ENCODE assay signal across 30 cellular contexts in genomic region chr5:139110526-139111168, GRCh38.
DNase-seq lines count a peak whose midpoint lies in the region; ATAC-seq and TF ChIP-seq lines count a peak whose summit lies in the region.
"Had no signal": no experiment of that assay in that cellular context is flagged by ENCODE, and none has a peak within 500 bp of the region (broad histone marks: within the 10 kb centered on the region; RNA-seq: fewer than 3 reads in every experiment).

No MANE protein-coding gene starts in this region.

- H3K4me1 Mint-ChIP-seq in natural killer cell = peaks cover 5 to 13% of the 10 kb centered on the region in 2 donors
- H3K4me1 Mint-ChIP-seq: activated naive CD4-positive, alpha-beta T cell treated with anti-CD3 and anti-CD28 coated beads, Interleukin-2, amount 50 U/mL, for 24 hours; naive B cell had no signal

- peak; percentile 32 for DNase-seq in DMS 273 (lab: John Stamatoyannopoulos, UW; ENCODE audit: unreplicated experiment)
- DNase-seq in DMS 273 treated with DMSO at 0.1 percent for 48 hours (lab: John Stamatoyannopoulos, UW) = no peak
- DNase-seq in COR-L47 (lab: John Stamatoyannopoulos, UW) = peak; percentile 49
- DNase-seq in WERI-Rb-1 = no peak
- DNase-seq in medulla oblongata (ENCODE audit: extremely low spot score) = peak; percentile 75
- DNase-seq in natural killer cell = no peak
- no peak for DNase-seq in activated naive CD4-positive, alpha-beta T cell treated with anti-CD3 and anti-CD28 coated beads, Interleukin-2, amount 50 U/mL, for 72 hours (ENCODE audit: low spot score in 2 of 2)
- DNase-seq: activated CD4-positive, alpha-beta memory T cell treated with anti-CD3 and anti-CD28 coated beads for 36 hours; activated CD8-positive, alpha-beta memory T cell treated with anti-CD3 and anti-CD28 coated beads, Interleukin-2, amount 50 U/mL, for 4 hours; AML-193; aorta; CD8-positive, alpha-beta T cell; endodermal cell; foreskin keratinocyte; GDM1; GOT3; left cardiac atrium; mesendoderm; MV-4-11; naive B cell; Peyer's patch; stimulated activated naive CD8-positive, alpha-beta T cell treated with anti-CD3 and anti-CD28 coated beads, Interleukin-15, Interleukin-2, amounts not matched to agents 100 U/mL and 50 U/mL, for 24 hours; T-helper 1 cell; thyroid gland had no signal

- TF ChIP-seq CTCF in WERI-Rb-1 (IDR thresholded peaks at IDR 0.05; ENCODE audit: low read depth, low read length) (no peak), natural killer cell (IDR thresholded peaks at IDR 0.05) (no peak)

- no peaks in the 10 kb centered on the region for H3K36me3 Mint-ChIP-seq in natural killer cell
- H3K36me3 Mint-ChIP-seq in activated naive CD4-positive, alpha-beta T cell treated with anti-CD3 and anti-CD28 coated beads, Interleukin-2, amount 50 U/mL, for 72 hours = peaks cover 5 to 7% of the 10 kb centered on the region in 2 donors

- H3K36me3 ChIP-seq in WERI-Rb-1 = peaks cover 3% of the 10 kb centered on the region
- H3K36me3 ChIP-seq: cardiac muscle cell, esophagus muscularis mucosa, Peyer's patch, thyroid gland had no signal

- H3K4me3 Mint-ChIP-seq in natural killer cell = no peak overlapping the region
- H3K4me3 Mint-ChIP-seq: activated CD4-positive, alpha-beta memory T cell treated with anti-CD3 and anti-CD28 coated beads for 36 hours; activated naive CD4-positive, alpha-beta T cell treated with anti-CD3 and anti-CD28 coated beads, Interleukin-2, amount 50 U/mL, for 24 hours; CD8-positive, alpha-beta T cell; endodermal cell had no signal

- no peak overlapping the region for H3K4me3 ChIP-seq in WERI-Rb-1 (ENCODE audit: low read depth, low read length)
- H3K4me3 ChIP-seq: cardiac muscle cell, esophagus muscularis mucosa, Peyer's patch, thyroid gland had no signal

- ATAC-seq in natural killer cell (no peak), HG02763 (IDR thresholded peaks at IDR 0.05; ENCODE audit: unreplicated experiment) (no peak)
- ATAC-seq in activated naive CD4-positive, alpha-beta T cell treated with anti-CD3 and anti-CD28 coated beads, Interleukin-2, amount 50 U/mL, for 72 hours = no peak
- ATAC-seq: activated CD4-positive, CD25-positive, alpha-beta regulatory T cell treated with anti-CD3 and anti-CD28 coated beads, Interleukin-2, amount 50 U/mL, for 24 hours; CD8-positive, alpha-beta T cell; foreskin keratinocyte; left cardiac atrium; stimulated activated naive CD8-positive, alpha-beta T cell treated with anti-CD3 and anti-CD28 coated beads, Interleukin-15, Interleukin-2, amounts not matched to agents 100 U/mL and 50 U/mL, for 24 hours had no signal

- H3K27me3 Mint-ChIP-seq in natural killer cell (ENCODE audit: low read depth in 2 of 2) = no peaks in the 10 kb centered on the region
- H3K27me3 Mint-ChIP-seq: activated CD4-positive, alpha-beta memory T cell treated with anti-CD3 and anti-CD28 coated beads for 36 hours; activated naive CD4-positive, alpha-beta T cell treated with anti-CD3 and anti-CD28 coated beads, Interleukin-2, amount 50 U/mL, for 24 hours; naive B cell had no signal

- no peaks in the 10 kb centered on the region for H3K27me3 ChIP-seq in WERI-Rb-1 (ENCODE audit: insufficient read depth, low read depth, severe bottlenecking)
- H3K27me3 ChIP-seq: cardiac muscle cell, esophagus muscularis mucosa, foreskin keratinocyte, Peyer's patch, thyroid gland had no signal

- no peak overlapping the region for H3K27ac Mint-ChIP-seq in natural killer cell
- no peak overlapping the region for H3K27ac Mint-ChIP-seq in activated naive CD4-positive, alpha-beta T cell treated with anti-CD3 and anti-CD28 coated beads, Interleukin-2, amount 50 U/mL, for 72 hours
- H3K27ac Mint-ChIP-seq: activated CD4-positive, alpha-beta memory T cell treated with anti-CD3 and anti-CD28 coated beads for 36 hours; activated naive CD4-positive, alpha-beta T cell treated with anti-CD3 and anti-CD28 coated beads, Interleukin-2, amount 50 U/mL, for 24 hours; CD8-positive, alpha-beta T cell; endodermal cell had no signal

- intact Hi-C loops in natural killer cell (cut with micrococcal nuclease) = no loop called here

- H3K9me3 ChIP-seq in WERI-Rb-1 (ENCODE audit: severe bottlenecking) = no peaks in the 10 kb centered on the region
- H3K9me3 ChIP-seq: esophagus muscularis mucosa, Peyer's patch, thyroid gland had no signal

- H3K9me3 Mint-ChIP-seq in natural killer cell = no peaks in the 10 kb centered on the region
- H3K9me3 Mint-ChIP-seq in activated naive CD4-positive, alpha-beta T cell treated with anti-CD3 and anti-CD28 coated beads, Interleukin-2, amount 50 U/mL, for 72 hours = peaks cover 0 to 4% of the 10 kb centered on the region in 2 donors
- H3K9me3 Mint-ChIP-seq: activated CD4-positive, alpha-beta memory T cell treated with anti-CD3 and anti-CD28 coated beads for 36 hours; activated naive CD4-positive, alpha-beta T cell treated with anti-CD3 and anti-CD28 coated beads, Interleukin-2, amount 50 U/mL, for 24 hours had no signal

- peak overlapping the region; percentile 2 for H3K27ac ChIP-seq in WERI-Rb-1
- H3K27ac ChIP-seq: 22Rv1, cardiac muscle cell, esophagus muscularis mucosa, foreskin keratinocyte, Peyer's patch had no signal

Comparison
In these comparisons a context has a peak if more than half of its experiments do, and no peak if none do; other contexts are left out.
1. DNase-seq: peak in DMS 273 (single experiment), COR-L47 (single experiment) and medulla oblongata (single experiment); none in DMS 273 treated with DMSO at 0.1 percent for 48 hours (single experiment), WERI-Rb-1 (single experiment), natural killer cell (single experiment) and activated naive CD4-positive, alpha-beta T cell treated with anti-CD3 and anti-CD28 coated beads, Interleukin-2, amount 50 U/mL, for 72 hours (0 of 2).